9 cellular contexts compared by ENCODE assay signal in the genomic region with DNA sequence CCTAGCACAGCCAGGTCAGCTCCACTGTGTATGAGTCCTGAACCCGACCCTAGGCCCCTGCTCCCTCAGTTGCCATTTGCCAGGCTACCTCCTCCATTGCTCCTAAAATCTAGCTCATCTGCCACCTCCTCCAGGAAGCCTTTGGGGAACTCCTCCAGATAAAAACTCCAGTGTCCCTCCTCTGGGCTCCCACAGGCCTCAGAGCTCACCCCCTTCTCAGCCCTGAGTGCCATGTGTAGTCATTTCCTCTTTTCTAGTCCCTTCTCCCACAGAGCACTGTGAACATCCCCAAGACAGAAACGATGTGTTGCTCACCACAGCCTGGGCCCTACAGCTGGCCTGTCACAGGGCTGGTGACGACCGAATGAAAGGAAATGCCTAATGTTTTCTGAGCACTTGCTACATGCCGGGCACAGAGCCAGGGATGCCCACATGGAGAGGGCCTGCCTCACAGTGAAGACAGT.
DNase-seq lines count a peak whose midpoint lies in the region; ATAC-seq and TF ChIP-seq lines count a peak whose summit lies in the region.
"Had no signal": no experiment of that assay in that cellular context is flagged by ENCODE, and none has a peak within 500 bp of the region (broad histone marks: within the 10 kb centered on the region; RNA-seq: fewer than 3 reads in every experiment).

No MANE protein-coding gene starts in this region.

- H3K27ac ChIP-seq in CD8-positive, alpha-beta memory T cell (ENCODE audit: low read depth, low read length) = peak overlapping the region; percentile 95
- H3K27ac ChIP-seq in prostate gland = no peak overlapping the region
- H3K27ac ChIP-seq: epithelial cell of prostate had no signal

- TF ChIP-seq CTCF in foreskin fibroblast (IDR thresholded peaks at IDR 0.05; ENCODE audit: low read depth, low read length) (no peak), prostate gland (IDR thresholded peaks at IDR 0.05) (no peak)

- intact Hi-C loops in activated CD4-positive, alpha-beta memory T cell treated with anti-CD3 and anti-CD28 coated beads for 36 hours (cut with micrococcal nuclease) = loop anchor here (10.0 kb wide), 2 partner anchors 347 to 1423 kb away; a partner anchor contains a TSS
- intact Hi-C loops in prostate gland (cut with DNase I) = no loop called here

- POLR2A ChIA-PET in CD8-positive, alpha-beta memory T cell (lab: Charles Lee) = interaction anchor here (0.5 to 5.4 kb wide), 7 partner anchors 9 to 1412 kb away, joined by 3 to 26 read pairs (median 4); a partner anchor contains a TSS
- POLR2A ChIA-PET in activated CD4-positive, alpha-beta memory T cell treated with anti-CD3 and anti-CD28 coated beads for 36 hours (lab: Charles Lee) = interaction anchor here (1.1 to 1.4 kb wide), 5 partner anchors 9 to 17 kb away, joined by 3 to 6 read pairs (median 3); no protein-coding TSS in a partner anchor

- H3K4me1 ChIP-seq in CD8-positive, alpha-beta memory T cell (ENCODE audit: insufficient read depth, low read length) = peaks cover 94% of the 10 kb centered on the region
- no peaks in the 10 kb centered on the region for H3K4me1 ChIP-seq in prostate gland (replicated peaks)

- no peaks in the 10 kb centered on the region for H3K9me3 Mint-ChIP-seq in CD8-positive, alpha-beta memory T cell
- no peaks in the 10 kb centered on the region for H3K9me3 Mint-ChIP-seq in activated CD4-positive, alpha-beta memory T cell treated with anti-CD3 and anti-CD28 coated beads for 36 hours

- peak overlapping the region; percentile 96 to 100 (median 99) for H3K27ac Mint-ChIP-seq in CD8-positive, alpha-beta memory T cell
- peak overlapping the region; percentile 93 for H3K27ac Mint-ChIP-seq in activated CD4-positive, alpha-beta memory T cell treated with anti-CD3 and anti-CD28 coated beads for 36 hours

- no peak for TF ChIP-seq POLR2A in prostate gland (IDR thresholded peaks at IDR 0.05)

- no peaks in the 10 kb centered on the region for H3K27me3 ChIP-seq in CD8-positive, alpha-beta memory T cell (ENCODE audit: insufficient read depth, low read length, poor library complexity, severe bottlenecking)
- no peaks in the 10 kb centered on the region for H3K27me3 ChIP-seq in prostate gland (replicated peaks; ENCODE audit: insufficient read depth)

- ATAC-seq in GM21381 (IDR thresholded peaks at IDR 0.05; ENCODE audit: unreplicated experiment) = peak; percentile 33

- H3K9me3 ChIP-seq in CD8-positive, alpha-beta memory T cell (ENCODE audit: low read length) = no peaks in the 10 kb centered on the region
- no peaks in the 10 kb centered on the region for H3K9me3 ChIP-seq in prostate gland

- in situ Hi-C loops in KBM-7 (cut with MboI; ENCODE audit: low pct_unique_long_range_greater_than_20kb, low sequenced_read_pairs) = no loop called here

- H3K4me3 Mint-ChIP-seq in CD8-positive, alpha-beta memory T cell = peak overlapping the region; percentile 80 to 96 (median 86)
- H3K4me3 Mint-ChIP-seq in activated CD4-positive, alpha-beta memory T cell treated with anti-CD3 and anti-CD28 coated beads for 36 hours = peak overlapping the region; percentile 70

- 84% methylated on average over 5 of the region's 5 CpGs for WGBS in prostate gland

- peak in 4 of 5 donors; percentile 41 to 67 (median 47) for DNase-seq in CD8-positive, alpha-beta memory T cell
- DNase-seq in KBM-7 (peak; percentile 92), foreskin fibroblast (peak; percentile 21 to 42), prostate gland (ENCODE audit: low spot score) (no peak), NCI-H2171 (lab: John Stamatoyannopoulos, UW) (no peak)
- peak; percentile 83 for DNase-seq in activated CD4-positive, alpha-beta memory T cell treated with anti-CD3 and anti-CD28 coated beads for 36 hours
- peak; percentile 68 for DNase-seq in stimulated activated CD4-positive, alpha-beta T cell treated with anti-CD3 and anti-CD28 coated beads, Interleukin-4, amount 100 ng/mL, for 24 hours

- peaks cover 80 to 99% (median 84%) of the 10 kb centered on the region in 3 donors for H3K4me1 Mint-ChIP-seq in CD8-positive, alpha-beta memory T cell
- H3K4me1 Mint-ChIP-seq in activated CD4-positive, alpha-beta memory T cell treated with anti-CD3 and anti-CD28 coated beads for 36 hours (ENCODE audit: low read depth) = peaks cover 80% of the 10 kb centered on the region

- H3K27me3 Mint-ChIP-seq in CD8-positive, alpha-beta memory T cell = no peaks in the 10 kb centered on the region
- no peaks in the 10 kb centered on the region for H3K27me3 Mint-ChIP-seq in activated CD4-positive, alpha-beta memory T cell treated with anti-CD3 and anti-CD28 coated beads for 36 hours

- H3K36me3 ChIP-seq in CD8-positive, alpha-beta memory T cell (ENCODE audit: insufficient read depth, low read length) = no peaks in the 10 kb centered on the region
- H3K36me3 ChIP-seq in prostate gland = no peaks in the 10 kb centered on the region

- CTCF ChIA-PET in CD8-positive, alpha-beta memory T cell (lab: Charles Lee) = interaction anchor here (1.3 to 13.0 kb wide), 7 partner anchors 14 to 171 kb away, joined by 3 to 134 read pairs (median 4); a partner anchor contains a TSS
- CTCF ChIA-PET in activated CD4-positive, alpha-beta memory T cell treated with anti-CD3 and anti-CD28 coated beads for 36 hours (lab: Charles Lee) = interaction anchor here (0.9 to 7.3 kb wide), 5 partner anchors 9 to 441 kb away, joined by 3 to 71 read pairs (median 8); no protein-coding TSS in a partner anchor

- peaks cover 0 to 9% (median 6%) of the 10 kb centered on the region in 3 donors for H3K36me3 Mint-ChIP-seq in CD8-positive, alpha-beta memory T cell
- peaks cover 15% of the 10 kb centered on the region for H3K36me3 Mint-ChIP-seq in activated CD4-positive, alpha-beta memory T cell treated with anti-CD3 and anti-CD28 coated beads for 36 hours

- peak overlapping the region; percentile 40 for H3K4me3 ChIP-seq in CD8-positive, alpha-beta memory T cell (ENCODE audit: low read length)
- H3K4me3 ChIP-seq in foreskin fibroblast (ENCODE audit: low read depth in 1 of 2, low read length in 2 of 2) = no peak overlapping the region
- no peak overlapping the region for H3K4me3 ChIP-seq in prostate gland

Comparison
In these comparisons a context has a peak if more than half of its experiments do, and no peak if none do; other contexts are left out.
1. DNase-seq: peak in CD8-positive, alpha-beta memory T cell (4 of 5), KBM-7 (single experiment), activated CD4-positive, alpha-beta memory T cell treated with anti-CD3 and anti-CD28 coated beads for 36 hours (single experiment), foreskin fibroblast (2 of 2) and stimulated activated CD4-positive, alpha-beta T cell treated with anti-CD3 and anti-CD28 coated beads, Interleukin-4, amount 100 ng/mL, for 24 hours (single experiment); none in prostate gland (single experiment) and NCI-H2171 (single experiment).